In the genomic region with DNA sequence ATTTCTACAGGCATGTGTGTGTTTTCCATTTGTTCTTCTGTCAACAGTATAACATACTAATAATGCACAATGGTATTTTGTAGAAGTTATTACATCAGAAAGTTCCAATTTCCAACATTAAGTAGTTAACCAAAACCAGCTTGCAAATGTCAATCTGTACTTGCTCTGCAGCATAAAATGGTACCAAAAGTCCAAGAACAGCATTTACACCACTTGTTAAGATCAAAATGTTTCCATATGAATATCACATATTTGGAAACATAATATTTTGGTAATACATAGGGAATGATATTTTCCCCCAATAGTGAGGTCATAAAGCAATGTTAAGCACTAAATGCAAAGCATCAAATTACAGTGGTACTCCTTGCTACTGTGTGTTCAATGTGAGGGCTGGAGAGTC, we compare ENCODE assay signal across 23 cellular contexts.
A peak's percentile ranks its signal among the peaks of the same experiment; 100 is the strongest.
DNase-seq lines count a peak whose midpoint lies in the region; ATAC-seq, FAIRE-seq and TF ChIP-seq lines count a peak whose summit lies in the region.
"Had no signal": no experiment of that assay in that cellular context is flagged by ENCODE, and none has a peak within 500 bp of the region (broad histone marks: within the 10 kb centered on the region; RNA-seq: fewer than 3 reads in every experiment).

No MANE protein-coding gene starts in this region.

- H3K36me3 ChIP-seq in adipocyte (ENCODE audit: control insufficient read depth, insufficient read depth, low read length, severe bottlenecking) = peaks cover 11% of the 10 kb centered on the region
- H3K36me3 ChIP-seq in ovary = no peaks in the 10 kb centered on the region
- H3K36me3 ChIP-seq: BE2C had no signal

- H3K27ac ChIP-seq in A549 (no peak overlapping the region), ovary (no peak overlapping the region)
- H3K27ac ChIP-seq: 22Rv1; BLaER1 treated with 17β-estradiol and CSF1 and Interleukin-3, amounts not matched to agents 10 nM and 100 nM; GM23248 had no signal

- H3K4me1 ChIP-seq in A549 (no peaks in the 10 kb centered on the region), adipocyte (ENCODE audit: control insufficient read depth, insufficient read depth, low read length) (peaks cover 20% of the 10 kb centered on the region), ovary (ENCODE audit: insufficient read depth) (peaks cover 1% of the 10 kb centered on the region)
- H3K4me1 ChIP-seq: BE2C; BLaER1 treated with 17β-estradiol and CSF1 and Interleukin-3, amounts not matched to agents 10 nM and 100 nM had no signal

- no peak overlapping the region for H3K4me3 Mint-ChIP-seq in glutamatergic neuron (ENCODE audit: unreplicated experiment)
- H3K4me3 Mint-ChIP-seq: CD4-positive, alpha-beta memory T cell had no signal

- ATAC-seq in A549 (no peak), GM21526 (IDR thresholded peaks at IDR 0.05; ENCODE audit: low FRiP score, unreplicated experiment) (no peak)
- ATAC-seq in stimulated activated naive CD8-positive, alpha-beta T cell treated with anti-CD3 and anti-CD28 coated beads, Interleukin-15, Interleukin-2, amounts not matched to agents 100 U/mL and 50 U/mL, for 24 hours = no peak

- H3K4me3 ChIP-seq in A549 (no peak overlapping the region), adipocyte (ENCODE audit: low read length) (no peak overlapping the region), ovary (no peak overlapping the region)
- H3K4me3 ChIP-seq: BLaER1 treated with 17β-estradiol and CSF1 and Interleukin-3, amounts not matched to agents 10 nM and 100 nM; GM23248 had no signal

- H3K9ac ChIP-seq in adipocyte (ENCODE audit: low read length) = no peak overlapping the region
- H3K9ac ChIP-seq: BLaER1 treated with 17β-estradiol and CSF1 and Interleukin-3, amounts not matched to agents 10 nM and 100 nM; GM23248 had no signal

- POLR2A ChIA-PET in A549 (lab: Yijun Ruan, JAX) = no interaction called here

- peaks cover 6% of the 10 kb centered on the region for H3K9me3 Mint-ChIP-seq in glutamatergic neuron (ENCODE audit: unreplicated experiment)
- H3K9me3 Mint-ChIP-seq: CD4-positive, alpha-beta memory T cell had no signal

- H3K4me2 ChIP-seq in A549 = no peak overlapping the region
- H3K4me2 ChIP-seq: BLaER1 treated with 17β-estradiol and CSF1 and Interleukin-3, amounts not matched to agents 10 nM and 100 nM had no signal

- CTCF ChIA-PET in A549 (lab: Yijun Ruan, JAX) = interaction anchor here (0.6 kb wide), 1 partner anchor 163 kb away, joined by 3 read pairs; no protein-coding TSS in a partner anchor

- no peak for TF ChIP-seq CTCF in A549 (IDR thresholded peaks at IDR 0.05)
- no peak for TF ChIP-seq CTCF in glutamatergic neuron (IDR thresholded peaks at IDR 0.05; ENCODE audit: partially characterized antibody, unreplicated experiment)
- no peak for TF ChIP-seq CTCF in ovary (IDR thresholded peaks at IDR 0.05)

- H3K27me3 ChIP-seq in adipocyte (replicated peaks; ENCODE audit: control insufficient read depth, insufficient read depth, low read length) (no peaks in the 10 kb centered on the region), ovary (no peaks in the 10 kb centered on the region)
- H3K27me3 ChIP-seq: BE2C; BLaER1 treated with 17β-estradiol and CSF1 and Interleukin-3, amounts not matched to agents 10 nM and 100 nM had no signal

- TF ChIP-seq POLR2A in A549 (IDR thresholded peaks at IDR 0.05; ENCODE audit: low read length) = no peak
- TF ChIP-seq POLR2A in ovary (IDR thresholded peaks at IDR 0.05) = no peak

- peaks cover 18% of the 10 kb centered on the region for H3K4me1 Mint-ChIP-seq in glutamatergic neuron (ENCODE audit: low read depth, unreplicated experiment)
- H3K4me1 Mint-ChIP-seq: CD4-positive, alpha-beta memory T cell had no signal

- H3K9me3 ChIP-seq in A549 (no peaks in the 10 kb centered on the region), adipocyte (ENCODE audit: control insufficient read depth, low read length) (no peaks in the 10 kb centered on the region), ovary (no peaks in the 10 kb centered on the region)
- H3K9me3 ChIP-seq: BE2C; BLaER1 treated with 17β-estradiol and CSF1 and Interleukin-3, amounts not matched to agents 10 nM and 100 nM had no signal

- no peak for TF ChIP-seq RAD21 in A549 (conservative IDR thresholded peaks at IDR 0.05 in 1 of 2, IDR thresholded peaks at IDR 0.05 in 1 of 2)

- FAIRE-seq in A549 (lab: Jason Lieb, UNC) = peak; percentile 13
- FAIRE-seq: A204.1, GM12891, H1 had no signal

- peak overlapping the region; percentile 22 for H3K27ac Mint-ChIP-seq in glutamatergic neuron (ENCODE audit: unreplicated experiment)
- H3K27ac Mint-ChIP-seq: CD4-positive, alpha-beta memory T cell had no signal

- no peak for DNase-seq in A549 (ENCODE audit: low read depth in 1 of 2, low spot score in 1 of 2)
- DNase-seq in adipocyte (ENCODE audit: low read depth) = peak; percentile 71
- DNase-seq in glutamatergic neuron = no peak
- DNase-seq in stimulated activated naive CD8-positive, alpha-beta T cell treated with anti-CD3 and anti-CD28 coated beads, Interleukin-15, Interleukin-2, amounts not matched to agents 100 U/mL and 50 U/mL, for 24 hours = no peak
- no peak for DNase-seq in ovary
- DNase-seq: ACHN; AML-193; BE2C; Calu3; CD4-positive, alpha-beta memory T cell; COR-L47; DMS53; DMS79 treated with DMSO at 0.1 percent for 48 hours; GF-D8; GM23248; H7; HCEC 1CT had no signal

- TF ChIP-seq EP300 in A549 (IDR thresholded peaks at IDR 0.05) = no peak
- no peak for TF ChIP-seq EP300 in ovary (IDR thresholded peaks at IDR 0.05)

- H3K36me3 Mint-ChIP-seq in glutamatergic neuron (ENCODE audit: unreplicated experiment) = no peaks in the 10 kb centered on the region

- H3K27me3 Mint-ChIP-seq in glutamatergic neuron (ENCODE audit: unreplicated experiment) = peaks cover 7% of the 10 kb centered on the region
- H3K27me3 Mint-ChIP-seq: CD4-positive, alpha-beta memory T cell had no signal

- intact Hi-C loops in ovary (cut with DNase I) = loop anchor here in 1 of 4 donors (5.0 kb wide), 1 partner anchor 468 kb away; no protein-coding TSS in a partner anchor

TF ChIP-seq in A549, 52 proteins besides CTCF, POLR2A, EP300 and RAD21:
- TF ChIP-seq EHF (CRISPR knock-in tag; IDR thresholded peaks at IDR 0.05) (no peak), MAZ (IDR thresholded peaks at IDR 0.05; ENCODE audit: borderline replicate concordance, low read depth, low read length) (no peak), ELK1 (IDR thresholded peaks at IDR 0.05; ENCODE audit: low read depth, low read length) (no peak), FOXS1 (CRISPR knock-in tag; IDR thresholded peaks at IDR 0.05) (no peak), FOSB (CRISPR knock-in tag; IDR thresholded peaks at IDR 0.05) (no peak), PBX3 (IDR thresholded peaks at IDR 0.05) (no peak)
